In the genomic region with DNA sequence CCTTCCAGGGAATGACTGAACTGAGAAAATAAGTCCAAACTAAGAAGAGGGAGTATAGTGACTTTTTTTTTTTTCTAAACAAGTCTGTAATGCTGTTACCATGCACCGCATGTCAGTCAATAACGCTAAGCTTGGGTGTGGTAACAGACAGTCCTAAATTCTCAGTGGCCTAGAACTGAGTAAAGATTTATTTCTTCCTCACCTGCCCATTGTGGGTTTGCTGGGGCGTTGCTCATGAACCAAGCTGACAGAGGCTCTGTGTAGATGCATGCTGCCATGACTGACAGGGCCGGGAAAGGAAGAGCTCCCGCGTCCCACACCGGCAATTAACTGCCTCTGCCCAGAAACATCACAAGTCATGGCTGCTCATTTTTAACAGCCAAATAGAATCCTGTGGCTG, we compare ENCODE assay signal across 25 cellular contexts. TPM values are rescaled to one million over a fixed set of nuclear protein-coding genes. Genes with fewer than 3 reads are reported as not detected.
"Had no signal": no experiment of that assay in that cellular context is flagged by ENCODE, and none has a peak within 500 bp of the region (broad histone marks: within the 10 kb centered on the region; RNA-seq: fewer than 3 reads in every experiment).

No MANE protein-coding gene starts in this region.

- H3K9me3 Mint-ChIP-seq: mesothelial cell of epicardium; nephron; neural progenitor cell; stimulated activated memory B cell treated with anti-CD40 and anti-IgM and Interleukin-4, amounts not matched to agents 10 μg/mL and 1 μg/mL and 100 μg/mL, for 72 hours had no signal

- DNase-seq: dorsolateral prefrontal cortex; effector CD4-positive, alpha-beta T cell; gastrocnemius medialis; head of caudate nucleus; kidney; left lung; mesenchymal stem cell; mucosa of descending colon; naive thymus-derived CD4-positive, alpha-beta T cell; right cardiac atrium; sigmoid colon; spleen; stimulated activated CD4-positive, alpha-beta T cell treated with anti-CD3 and anti-CD28 coated beads, Interleukin-4, amount 100 ng/mL, for 4 hours; stimulated activated naive CD8-positive, alpha-beta T cell treated with anti-CD3 and anti-CD28 coated beads, Interleukin-15, Interleukin-2, amounts not matched to agents 100 U/mL and 50 U/mL, for 24 hours; substantia nigra; testis; upper lobe of left lung; uterus had no signal

- H3K4me3 Mint-ChIP-seq: mesothelial cell of epicardium; naive thymus-derived CD4-positive, alpha-beta T cell; nephron; neural progenitor cell; stimulated activated memory B cell treated with anti-CD40 and anti-IgM and Interleukin-4, amounts not matched to agents 10 μg/mL and 1 μg/mL and 100 μg/mL, for 72 hours had no signal

- H3K9me3 ChIP-seq: gastrocnemius medialis, left lung, mucosa of descending colon, prostate gland, sigmoid colon, spleen, testis, tibial nerve, upper lobe of left lung, uterus had no signal

- H3K27me3 ChIP-seq: gastrocnemius medialis, left lung, neural progenitor cell, sigmoid colon, testis, tibial nerve, upper lobe of left lung, uterus had no signal

- H3K27ac Mint-ChIP-seq: mesothelial cell of epicardium; naive thymus-derived CD4-positive, alpha-beta T cell; nephron; neural progenitor cell; stimulated activated memory B cell treated with anti-CD40 and anti-IgM and Interleukin-4, amounts not matched to agents 10 μg/mL and 1 μg/mL and 100 μg/mL, for 72 hours had no signal

- ATAC-seq: left lung; mucosa of descending colon; naive thymus-derived CD4-positive, alpha-beta T cell; right cardiac atrium; stimulated activated memory B cell treated with anti-CD40 and anti-IgM and Interleukin-4, amounts not matched to agents 10 μg/mL and 1 μg/mL and 100 μg/mL, for 72 hours; stimulated activated naive CD8-positive, alpha-beta T cell treated with anti-CD3 and anti-CD28 coated beads, Interleukin-15, Interleukin-2, amounts not matched to agents 100 U/mL and 50 U/mL, for 24 hours had no signal

- H3K27me3 Mint-ChIP-seq: stimulated activated memory B cell treated with anti-CD40 and anti-IgM and Interleukin-4, amounts not matched to agents 10 μg/mL and 1 μg/mL and 100 μg/mL, for 72 hours had no signal

- H3K36me3 ChIP-seq: gastrocnemius medialis, left lung, neural progenitor cell, prostate gland, sigmoid colon, spleen, tibial nerve, upper lobe of left lung, uterus had no signal

- H3K4me3 ChIP-seq: dorsolateral prefrontal cortex, gastrocnemius medialis, left lung, mucosa of descending colon, neural progenitor cell, prostate gland, sigmoid colon, skin epidermis, spleen, testis, tibial nerve, upper lobe of left lung, uterus had no signal

- H3K36me3 Mint-ChIP-seq: mesothelial cell of epicardium; naive thymus-derived CD4-positive, alpha-beta T cell; neural progenitor cell; stimulated activated memory B cell treated with anti-CD40 and anti-IgM and Interleukin-4, amounts not matched to agents 10 μg/mL and 1 μg/mL and 100 μg/mL, for 72 hours had no signal

- H2AFZ ChIP-seq: neural progenitor cell had no signal

- H3K4me1 Mint-ChIP-seq: naive thymus-derived CD4-positive, alpha-beta T cell; neural progenitor cell; stimulated activated memory B cell treated with anti-CD40 and anti-IgM and Interleukin-4, amounts not matched to agents 10 μg/mL and 1 μg/mL and 100 μg/mL, for 72 hours had no signal

- H3K27ac ChIP-seq: dorsolateral prefrontal cortex, left lung, neural progenitor cell, prostate gland, sigmoid colon, skin epidermis, spleen, testis, tibial nerve, upper lobe of left lung, uterus had no signal

- H3K9ac ChIP-seq: neural progenitor cell had no signal

- H3K4me2 ChIP-seq: neural progenitor cell had no signal

- H3K4me1 ChIP-seq: left lung, neural progenitor cell, prostate gland, spleen, testis, tibial nerve, uterus had no signal

RNA-seq across cellular contexts. Expression of a gene that starts 25.5 kb away (rescaled TPM):
- polyA plus RNA-seq: naive thymus-derived CD4-positive, alpha-beta T cell had no signal
